Comparison of ENCODE assay signal across 1 cellular context in the genomic region with DNA sequence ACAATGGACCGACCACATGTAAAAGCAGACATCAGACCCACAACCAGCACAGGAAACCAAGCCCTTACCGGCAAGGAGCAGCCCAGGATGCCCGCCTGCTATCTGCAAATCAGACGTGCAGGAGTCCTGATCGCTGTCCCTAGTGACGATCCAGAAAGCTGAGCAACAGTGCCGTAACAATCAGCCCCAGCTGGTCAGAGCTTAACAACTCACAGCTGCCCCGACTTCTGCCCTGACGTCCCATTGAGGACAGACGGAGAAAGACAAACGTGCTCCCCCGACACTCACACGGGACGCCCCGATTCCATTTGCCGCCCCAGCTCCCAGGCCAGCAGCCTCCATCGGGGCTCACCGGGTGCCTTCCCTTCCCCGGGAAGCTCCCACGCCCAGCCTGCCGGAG.
A peak's percentile ranks its signal among the peaks of the same experiment; 100 is the strongest.
TF ChIP-seq lines count a peak whose summit lies in the region.

No MANE protein-coding gene starts in this region.

TF ChIP-seq in HepG2, 621 proteins besides CTCF, POLR2A, EP300 and RAD21 (continued from another document):
- TF ChIP-seq, protein P1, sequence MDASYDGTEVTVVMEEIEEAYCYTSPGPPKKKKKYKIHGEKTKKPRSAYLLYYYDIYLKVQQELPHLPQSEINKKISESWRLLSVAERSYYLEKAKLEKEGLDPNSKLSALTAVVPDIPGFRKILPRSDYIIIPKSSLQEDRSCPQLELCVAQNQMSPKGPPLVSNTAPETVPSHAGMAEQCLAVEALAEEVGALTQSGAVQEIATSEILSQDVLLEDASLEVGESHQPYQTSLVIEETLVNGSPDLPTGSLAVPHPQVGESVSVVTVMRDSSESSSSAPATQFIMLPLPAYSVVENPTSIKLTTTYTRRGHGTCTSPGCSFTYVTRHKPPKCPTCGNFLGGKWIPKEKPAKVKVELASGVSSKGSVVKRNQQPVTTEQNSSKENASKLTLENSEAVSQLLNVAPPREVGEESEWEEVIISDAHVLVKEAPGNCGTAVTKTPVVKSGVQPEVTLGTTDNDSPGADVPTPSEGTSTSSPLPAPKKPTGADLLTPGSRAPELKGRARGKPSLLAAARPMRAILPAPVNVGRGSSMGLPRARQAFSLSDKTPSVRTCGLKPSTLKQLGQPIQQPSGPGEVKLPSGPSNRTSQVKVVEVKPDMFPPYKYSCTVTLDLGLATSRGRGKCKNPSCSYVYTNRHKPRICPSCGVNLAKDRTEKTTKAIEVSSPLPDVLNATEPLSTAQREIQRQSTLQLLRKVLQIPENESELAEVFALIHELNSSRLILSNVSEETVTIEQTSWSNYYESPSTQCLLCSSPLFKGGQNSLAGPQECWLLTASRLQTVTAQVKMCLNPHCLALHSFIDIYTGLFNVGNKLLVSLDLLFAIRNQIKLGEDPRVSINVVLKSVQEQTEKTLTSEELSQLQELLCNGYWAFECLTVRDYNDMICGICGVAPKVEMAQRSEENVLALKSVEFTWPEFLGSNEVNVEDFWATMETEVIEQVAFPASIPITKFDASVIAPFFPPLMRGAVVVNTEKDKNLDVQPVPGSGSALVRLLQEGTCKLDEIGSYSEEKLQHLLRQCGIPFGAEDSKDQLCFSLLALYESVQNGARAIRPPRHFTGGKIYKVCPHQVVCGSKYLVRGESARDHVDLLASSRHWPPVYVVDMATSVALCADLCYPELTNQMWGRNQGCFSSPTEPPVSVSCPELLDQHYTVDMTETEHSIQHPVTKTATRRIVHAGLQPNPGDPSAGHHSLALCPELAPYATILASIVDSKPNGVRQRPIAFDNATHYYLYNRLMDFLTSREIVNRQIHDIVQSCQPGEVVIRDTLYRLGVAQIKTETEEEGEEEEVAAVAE (CRISPR knock-in tag; IDR thresholded peaks at IDR 0.05; ENCODE audit: borderline replicate concordance), result no peak
- TF ChIP-seq ZNF431 (CRISPR knock-in tag; IDR thresholded peaks at IDR 0.05; ENCODE audit: borderline replicate concordance, low read depth) (no peak), EZH2 (conservative IDR thresholded peaks at IDR 0.05; ENCODE audit: low read depth, low read length) (peak; percentile 30; the same call in 1 of the 2 replicates)
